ENCODE assay signal across 3 cellular contexts in genomic region chr7:130065500-130066152, GRCh38.
TF ChIP-seq lines count a peak whose summit lies in the region.

No MANE protein-coding gene starts in this region.

TF ChIP-seq in SK-N-SH, 30 proteins besides CTCF, POLR2A, EP300 and RAD21 (continues in another document):
- no peak for TF ChIP-seq TEAD4 (IDR thresholded peaks at IDR 0.05; ENCODE audit: borderline replicate concordance, insufficient read depth)
- no peak for TF ChIP-seq IRF3 (IDR thresholded peaks at IDR 0.05; ENCODE audit: low read depth, low read length)
- TF ChIP-seq RCOR1 (IDR thresholded peaks at IDR 0.05; ENCODE audit: low read length), result no peak
- no peak for TF ChIP-seq JUND (IDR thresholded peaks at IDR 0.05)
- no peak for TF ChIP-seq FOXJ3 (CRISPR knock-in tag; IDR thresholded peaks at IDR 0.05)
- no peak for TF ChIP-seq MXI1 (IDR thresholded peaks at IDR 0.05; ENCODE audit: low read depth, low read length)
- no peak for TF ChIP-seq EZH2phosphoT487 (IDR thresholded peaks at IDR 0.05; ENCODE audit: borderline replicate concordance, low read depth)
- no peak for TF ChIP-seq SIN3A (IDR thresholded peaks at IDR 0.05; ENCODE audit: borderline replicate concordance, low read depth, low read length)
- no peak for TF ChIP-seq YY1 (IDR thresholded peaks at IDR 0.05; ENCODE audit: low read depth)
- TF ChIP-seq MEF2A (IDR thresholded peaks at IDR 0.05; ENCODE audit: borderline replicate concordance, low read depth), result no peak
- TF ChIP-seq TAF1 (IDR thresholded peaks at IDR 0.05; ENCODE audit: borderline replicate concordance, low read depth, low read length), result no peak
- no peak for TF ChIP-seq NRF1 (IDR thresholded peaks at IDR 0.05; ENCODE audit: low read depth, low read length)
- TF ChIP-seq MAX (IDR thresholded peaks at IDR 0.05; ENCODE audit: low read depth), result no peak
- no peak for TF ChIP-seq SMC3 (IDR thresholded peaks at IDR 0.05; ENCODE audit: low read depth, low read length)
- no peak for TF ChIP-seq CHD2 (IDR thresholded peaks at IDR 0.05; ENCODE audit: low read length, partially characterized antibody)
- no peak for TF ChIP-seq NFIC (IDR thresholded peaks at IDR 0.05; ENCODE audit: borderline replicate concordance)
- no peak for TF ChIP-seq REST (IDR thresholded peaks at IDR 0.05; ENCODE audit: low read depth, low read length)
- no peak for TF ChIP-seq FOXM1 (IDR thresholded peaks at IDR 0.05; ENCODE audit: low read depth)

TF ChIP-seq in SK-N-SH treated with all-trans-retinoic acid at 6 μM for 48 hours, 23 proteins besides CTCF, POLR2A, EP300 and RAD21:
- TF ChIP-seq PATZ1 (CRISPR knock-in tag; IDR thresholded peaks at IDR 0.05; ENCODE audit: borderline replicate concordance) (no peak), CREB5 (CRISPR knock-in tag; IDR thresholded peaks at IDR 0.05; ENCODE audit: low read depth) (no peak), ZFP3 (CRISPR knock-in tag; IDR thresholded peaks at IDR 0.05) (no peak), CSDC2 (CRISPR knock-in tag; IDR thresholded peaks at IDR 0.05) (no peak), ZC3H10 (CRISPR knock-in tag; IDR thresholded peaks at IDR 0.05) (no peak), ZFP30 (CRISPR knock-in tag; IDR thresholded peaks at IDR 0.05) (no peak), RARB (CRISPR knock-in tag; IDR thresholded peaks at IDR 0.05) (no peak), CSRNP3 (CRISPR knock-in tag; IDR thresholded peaks at IDR 0.05) (no peak), TSHZ2 (CRISPR knock-in tag; IDR thresholded peaks at IDR 0.05) (no peak), PPARA (CRISPR knock-in tag; IDR thresholded peaks at IDR 0.05; ENCODE audit: borderline replicate concordance) (no peak), BACH2 (CRISPR knock-in tag; IDR thresholded peaks at IDR 0.05; ENCODE audit: borderline replicate concordance) (no peak)

TF ChIP-seq in K562, 482 proteins besides CTCF, POLR2A, EP300 and RAD21:
- TF ChIP-seq LARP7 (IDR thresholded peaks at IDR 0.05), result 0 out of 2 replicates have a peak, but pooled peaks have one; percentile 28
- TF ChIP-seq ATF3 (IDR thresholded peaks at IDR 0.05), result peak; percentile 84
- no peak for TF ChIP-seq ATF3 (CRISPR knock-in tag; conservative IDR thresholded peaks at IDR 0.05)
- peak; percentile 73 for TF ChIP-seq CEBPB (tag; IDR thresholded peaks at IDR 0.05)
- no peak for TF ChIP-seq ZBTB2 (IDR thresholded peaks at IDR 0.05)
- peak; percentile 28; the same call in 1 of the 2 replicates for TF ChIP-seq ATF7 (IDR thresholded peaks at IDR 0.05)
- peak; percentile 64; the same call in 1 of the 2 replicates for TF ChIP-seq IRF9 (tag; IDR thresholded peaks at IDR 0.05)
- peak; percentile 87 for TF ChIP-seq CEBPG (CRISPR knock-in tag; IDR thresholded peaks at IDR 0.05)
- peak; percentile 82 to 85 for TF ChIP-seq CEBPG (tag; conservative IDR thresholded peaks at IDR 0.05 in 1 of 2, IDR thresholded peaks at IDR 0.05 in 1 of 2)
- peak; percentile 46; the same call in 1 of the 2 replicates for TF ChIP-seq ZEB2 (IDR thresholded peaks at IDR 0.05)
- no peak for TF ChIP-seq ZBTB40 (IDR thresholded peaks at IDR 0.05)
- 0 out of 2 replicates have a peak, but pooled peaks have one; percentile 34 for TF ChIP-seq ZBTB40 (CRISPR knock-in tag; IDR thresholded peaks at IDR 0.05)
- 0 out of 2 replicates have a peak, but pooled peaks have one; percentile 30 for TF ChIP-seq SMARCE1 (IDR thresholded peaks at IDR 0.05)
- TF ChIP-seq PHB2 (IDR thresholded peaks at IDR 0.05; ENCODE audit: low read depth), result no peak
- TF ChIP-seq HDGF (IDR thresholded peaks at IDR 0.05), result no peak
- TF ChIP-seq ATF2 (CRISPR knock-in tag; IDR thresholded peaks at IDR 0.05), result no peak
- TF ChIP-seq NFE2 (IDR thresholded peaks at IDR 0.05; ENCODE audit: low read depth), result no peak
- no peak for TF ChIP-seq ZNF408 (CRISPR knock-in tag; IDR thresholded peaks at IDR 0.05; ENCODE audit: low read depth)
- TF ChIP-seq NBN (IDR thresholded peaks at IDR 0.05; ENCODE audit: low read depth), result 0 out of 2 replicates have a peak, but pooled peaks have one; percentile 16
- TF ChIP-seq ZNF232 (CRISPR knock-in tag; IDR thresholded peaks at IDR 0.05), result no peak
- 0 out of 2 replicates have a peak, but pooled peaks have one; percentile 18 for TF ChIP-seq PKNOX1 (IDR thresholded peaks at IDR 0.05)
- no peak for TF ChIP-seq PATZ1 (CRISPR knock-in tag; IDR thresholded peaks at IDR 0.05; ENCODE audit: borderline replicate concordance)
